ENCODE assay signal across 1 cellular context in genomic region chr9:113952651-113953050, GRCh38.
TF ChIP-seq lines count a peak whose summit lies in the region.

No MANE protein-coding gene starts in this region.

TF ChIP-seq in IMR-90, 13 proteins besides CTCF, POLR2A, EP300 and RAD21:
- no peak for TF ChIP-seq SMC3 (IDR thresholded peaks at IDR 0.05; ENCODE audit: low read depth, low read length)
- TF ChIP-seq FOS (IDR thresholded peaks at IDR 0.05; ENCODE audit: low read depth, low read length), result no peak
- no peak for TF ChIP-seq CHD1 (IDR thresholded peaks at IDR 0.05; ENCODE audit: low read depth, low read length)
- TF ChIP-seq RFX5 (IDR thresholded peaks at IDR 0.05; ENCODE audit: low read depth, low read length), result no peak
- no peak for TF ChIP-seq RCOR1 (IDR thresholded peaks at IDR 0.05; ENCODE audit: insufficient replicate concordance, low read length)
- TF ChIP-seq CEBPB (IDR thresholded peaks at IDR 0.05; ENCODE audit: low read depth, low read length), result no peak
- TF ChIP-seq MAFK (IDR thresholded peaks at IDR 0.05; ENCODE audit: low read depth, low read length), result no peak
- TF ChIP-seq MXI1 (IDR thresholded peaks at IDR 0.05; ENCODE audit: borderline replicate concordance, low read depth, low read length), result no peak
- no peak for TF ChIP-seq ELK1 (IDR thresholded peaks at IDR 0.05; ENCODE audit: borderline replicate concordance, low read depth, low read length)
- TF ChIP-seq USF2 (IDR thresholded peaks at IDR 0.05; ENCODE audit: low read depth, low read length), result no peak
- no peak for TF ChIP-seq NFE2L2 (IDR thresholded peaks at IDR 0.05; ENCODE audit: low read depth, low read length)
- no peak for TF ChIP-seq MAZ (IDR thresholded peaks at IDR 0.05; ENCODE audit: borderline replicate concordance, low read depth, low read length)
- TF ChIP-seq BHLHE40 (IDR thresholded peaks at IDR 0.05; ENCODE audit: low read depth, low read length), result no peak
